Comparison of ENCODE assay signal across 1 cellular context in genomic region chr7:83936056-83936703, GRCh38.
TF ChIP-seq lines count a peak whose summit lies in the region.

No MANE protein-coding gene starts in this region.

TF ChIP-seq in GM23338, 12 proteins besides CTCF, POLR2A, EP300 and RAD21 (continued from another document):
- TF ChIP-seq REST (IDR thresholded peaks at IDR 0.05; ENCODE audit: unreplicated experiment) (no peak), POLR2AphosphoS5 (IDR thresholded peaks at IDR 0.05; ENCODE audit: low read depth) (no peak), CREB1 (CRISPR knock-in tag; IDR thresholded peaks at IDR 0.05; ENCODE audit: low read depth) (no peak), ZNF114 (CRISPR knock-in tag; IDR thresholded peaks at IDR 0.05) (no peak), EZH2 (IDR thresholded peaks at IDR 0.05; ENCODE audit: low read depth, unreplicated experiment) (no peak), EZH2phosphoT487 (IDR thresholded peaks at IDR 0.05; ENCODE audit: unreplicated experiment) (no peak), NANOG (IDR thresholded peaks at IDR 0.05; ENCODE audit: borderline replicate concordance) (no peak), ZNF331 (CRISPR knock-in tag; IDR thresholded peaks at IDR 0.05; ENCODE audit: low read depth) (no peak)
